ENCODE assay signal across 25 cellular contexts in genomic region chr16:24167129-24167528, GRCh38.
"Had no signal": no experiment of that assay in that cellular context is flagged by ENCODE, and none has a peak within 500 bp of the region (broad histone marks: within the 10 kb centered on the region; RNA-seq: fewer than 3 reads in every experiment).

No MANE protein-coding gene starts in this region.

- H3K4me3 Mint-ChIP-seq: endodermal cell; mesothelial cell of epicardium; naive thymus-derived CD8-positive, alpha-beta T cell; nephron progenitor cell had no signal

- H3K27me3 Mint-ChIP-seq: naive thymus-derived CD8-positive, alpha-beta T cell had no signal

- ATAC-seq: esophagus mucosa; gastrocnemius medialis; left lobe of liver; mucosa of descending colon; naive thymus-derived CD8-positive, alpha-beta T cell; psoas muscle; right cardiac atrium had no signal

- H3K9me3 Mint-ChIP-seq: endodermal cell; mesothelial cell of epicardium; naive thymus-derived CD8-positive, alpha-beta T cell; nephron progenitor cell had no signal

- H3K36me3 Mint-ChIP-seq: mesothelial cell of epicardium had no signal

- DNase-seq: cerebellar nuclear complex; dorsolateral prefrontal cortex; effector CD4-positive, alpha-beta T cell; endodermal cell; foreskin fibroblast; gastrocnemius medialis; head of caudate nucleus; mesenchymal stem cell; mucosa of descending colon; naive thymus-derived CD8-positive, alpha-beta T cell; nephron progenitor cell; nucleus accumbens; posterior cingulate gyrus; psoas muscle; right cardiac atrium; sigmoid colon; stimulated activated CD4-positive, alpha-beta T cell treated with anti-CD3 and anti-CD28 coated beads, Interleukin-2, amount 100 ng/mL, for 24 hours; stimulated activated CD4-positive, alpha-beta T cell treated with anti-CD3 and anti-CD28 coated beads, Interleukin-4, amount 100 ng/mL, for 24 hours; stimulated activated naive CD4-positive, alpha-beta T cell; substantia nigra; testis; upper lobe of left lung had no signal

- H3K4me1 Mint-ChIP-seq: mesothelial cell of epicardium had no signal

- H3K27ac Mint-ChIP-seq: endodermal cell, mesothelial cell of epicardium, nephron progenitor cell had no signal
